ENCODE assay signal across 18 cellular contexts in genomic region chr18:4276983-4277585, GRCh38.
A peak's percentile ranks its signal among the peaks of the same experiment; 100 is the strongest.
DNase-seq lines count a peak whose midpoint lies in the region; ATAC-seq and TF ChIP-seq lines count a peak whose summit lies in the region.
"Had no signal": no experiment of that assay in that cellular context is flagged by ENCODE, and none has a peak within 500 bp of the region (broad histone marks: within the 10 kb centered on the region; RNA-seq: fewer than 3 reads in every experiment).

No MANE protein-coding gene starts in this region.

- no peaks in the 10 kb centered on the region for H3K27me3 ChIP-seq in naive thymus-derived CD4-positive, alpha-beta T cell (ENCODE audit: control insufficient read depth in 2 of 2, insufficient read depth in 2 of 2, low read length in 2 of 2)
- H3K27me3 ChIP-seq: SJCRH30 had no signal

- peaks cover 0 to 8% (median 0%) of the 10 kb centered on the region in 5 donors for H3K27me3 Mint-ChIP-seq in naive thymus-derived CD4-positive, alpha-beta T cell
- H3K27me3 Mint-ChIP-seq in activated T-cell treated with anti-CD3 and anti-CD28 coated beads, Interleukin-2, amount 50 U/mL, for 24 hours, result no peaks in the 10 kb centered on the region

- H3K27ac Mint-ChIP-seq in naive thymus-derived CD4-positive, alpha-beta T cell, result no peak overlapping the region
- H3K27ac Mint-ChIP-seq in activated T-cell treated with anti-CD3 and anti-CD28 coated beads, Interleukin-2, amount 50 U/mL, for 24 hours, result no peak overlapping the region

- ATAC-seq in GM19025 (IDR thresholded peaks at IDR 0.05; ENCODE audit: low read depth, unreplicated experiment) (peak; percentile 67), HG02678 (IDR thresholded peaks at IDR 0.05; ENCODE audit: unreplicated experiment) (peak; percentile 73), HG03354 (IDR thresholded peaks at IDR 0.05; ENCODE audit: poor library complexity, severe bottlenecking, unreplicated experiment) (peak; percentile 55)
- ATAC-seq in naive thymus-derived CD4-positive, alpha-beta T cell, result no peak

- H3K9me3 ChIP-seq in naive thymus-derived CD4-positive, alpha-beta T cell (ENCODE audit: control insufficient read depth in 2 of 3, low read length in 3 of 3), result no peaks in the 10 kb centered on the region
- H3K9me3 ChIP-seq: SJCRH30 had no signal

- intact Hi-C loops in naive thymus-derived CD4-positive, alpha-beta T cell (cut with micrococcal nuclease), result no loop called here

- H3K36me3 ChIP-seq in naive thymus-derived CD4-positive, alpha-beta T cell (ENCODE audit: control insufficient read depth in 2 of 3, insufficient read depth in 3 of 3, low read length in 3 of 3), result no peaks in the 10 kb centered on the region
- H3K36me3 ChIP-seq: SJCRH30 had no signal

- no peak overlapping the region for H3K4me3 Mint-ChIP-seq in naive thymus-derived CD4-positive, alpha-beta T cell
- no peak overlapping the region for H3K4me3 Mint-ChIP-seq in activated T-cell treated with anti-CD3 and anti-CD28 coated beads, Interleukin-2, amount 50 U/mL, for 24 hours

- no peaks in the 10 kb centered on the region for H3K4me1 ChIP-seq in naive thymus-derived CD4-positive, alpha-beta T cell (ENCODE audit: control insufficient read depth in 2 of 2, insufficient read depth in 2 of 2, low read length in 2 of 2)
- H3K4me1 ChIP-seq: SJCRH30 had no signal

- H3K36me3 Mint-ChIP-seq in naive thymus-derived CD4-positive, alpha-beta T cell, result no peaks in the 10 kb centered on the region
- no peaks in the 10 kb centered on the region for H3K36me3 Mint-ChIP-seq in activated T-cell treated with anti-CD3 and anti-CD28 coated beads, Interleukin-2, amount 50 U/mL, for 24 hours (ENCODE audit: low read depth)

- POLR2A ChIA-PET in naive thymus-derived CD4-positive, alpha-beta T cell (lab: Charles Lee), result no interaction called here

- no peak for TF ChIP-seq CTCF in GM12865 (IDR thresholded peaks at IDR 0.05; ENCODE audit: insufficient read depth, low read depth, low read length, missing control alignments)

- H3K9me3 Mint-ChIP-seq in naive thymus-derived CD4-positive, alpha-beta T cell, result peaks cover 0 to 4% (median 0%) of the 10 kb centered on the region in 11 donors
- no peaks in the 10 kb centered on the region for H3K9me3 Mint-ChIP-seq in activated T-cell treated with anti-CD3 and anti-CD28 coated beads, Interleukin-2, amount 50 U/mL, for 24 hours

- CTCF ChIA-PET in naive thymus-derived CD4-positive, alpha-beta T cell (lab: Charles Lee), result no interaction called here

- H3K27ac ChIP-seq in naive thymus-derived CD4-positive, alpha-beta T cell (ENCODE audit: low read depth, low read length), result no peak overlapping the region
- H3K27ac ChIP-seq: C4-2B, RWPE1, SJCRH30 had no signal

- DNase-seq in GM12865 (ENCODE audit: low read depth), result peak; percentile 58
- no peak for DNase-seq in naive thymus-derived CD4-positive, alpha-beta T cell
- DNase-seq in middle frontal gyrus (ENCODE audit: extremely low spot score, low spot score), result no peak
- DNase-seq in activated T-cell treated with anti-CD3 and anti-CD28 coated beads, Interleukin-2, amount 50 U/mL, for 24 hours, result no peak
- no peak for DNase-seq in NCI-H2081 (lab: John Stamatoyannopoulos, UW)
- DNase-seq: COR-L47, Karpas-422, NCI-H1417 treated with DMSO at 0.1 percent for 48 hours, NCI-H2029, NCI-H2227 treated with DMSO at 0.1 percent for 48 hours, NCI-H526, SJCRH30, T-helper 9 cell had no signal

- no peaks in the 10 kb centered on the region for H3K4me1 Mint-ChIP-seq in naive thymus-derived CD4-positive, alpha-beta T cell
- H3K4me1 Mint-ChIP-seq in activated T-cell treated with anti-CD3 and anti-CD28 coated beads, Interleukin-2, amount 50 U/mL, for 24 hours (ENCODE audit: low read depth), result no peaks in the 10 kb centered on the region

- H3K4me3 ChIP-seq in GM12865 (ENCODE audit: low read depth, low read length), result no peak overlapping the region
- H3K4me3 ChIP-seq in naive thymus-derived CD4-positive, alpha-beta T cell (ENCODE audit: low read length), result no peak overlapping the region
- H3K4me3 ChIP-seq: SJCRH30 had no signal
